Comparison of ENCODE assay signal across 8 cellular contexts in the genomic region with DNA sequence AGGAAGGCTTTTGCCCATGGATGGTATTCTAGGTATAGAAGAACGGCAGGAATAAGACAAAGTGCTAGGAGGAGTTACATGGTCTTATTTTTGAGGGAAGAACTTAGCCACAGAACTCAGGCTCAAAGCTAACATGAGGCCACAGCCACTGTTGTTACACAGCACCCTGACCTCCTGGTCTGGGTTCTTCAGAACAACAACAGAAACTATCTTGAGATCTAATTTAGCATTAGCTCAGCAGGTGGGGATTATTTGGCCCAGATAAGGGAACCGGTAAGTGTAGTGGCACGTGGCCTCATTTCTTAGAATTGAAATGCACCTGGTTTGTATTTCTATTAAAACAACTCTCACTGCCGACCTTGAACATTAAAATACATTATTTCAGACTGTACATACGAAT.
"Had no signal": no experiment of that assay in that cellular context is flagged by ENCODE, and none has a peak within 500 bp of the region (broad histone marks: within the 10 kb centered on the region; RNA-seq: fewer than 3 reads in every experiment).

No MANE protein-coding gene starts in this region.

- H3K27ac Mint-ChIP-seq: GM23338, H9 had no signal

- H3K4me2 ChIP-seq: GM23338 had no signal

- H3K4me3 ChIP-seq: GM23248, GM23338, HAP-1 had no signal

- H3K36me3 ChIP-seq: HAP-1 had no signal

- DNase-seq: GM23248, GOT3, H7, H9, HCEC 1CT had no signal

- ATAC-seq: GM23338, HCT116 had no signal

- H3K4me1 ChIP-seq: HAP-1 had no signal

- H3K27ac ChIP-seq: GM23248 had no signal

- H3K9me3 ChIP-seq: HAP-1 had no signal

- H3K4me3 Mint-ChIP-seq: GM23338, H9 had no signal

- H2AFZ ChIP-seq: GM23248, GM23338 had no signal

- H3K9ac ChIP-seq: GM23248 had no signal

- H3K9me3 Mint-ChIP-seq: GM23338, H9 had no signal
